ENCODE assay signal across 8 cellular contexts in the genomic region with DNA sequence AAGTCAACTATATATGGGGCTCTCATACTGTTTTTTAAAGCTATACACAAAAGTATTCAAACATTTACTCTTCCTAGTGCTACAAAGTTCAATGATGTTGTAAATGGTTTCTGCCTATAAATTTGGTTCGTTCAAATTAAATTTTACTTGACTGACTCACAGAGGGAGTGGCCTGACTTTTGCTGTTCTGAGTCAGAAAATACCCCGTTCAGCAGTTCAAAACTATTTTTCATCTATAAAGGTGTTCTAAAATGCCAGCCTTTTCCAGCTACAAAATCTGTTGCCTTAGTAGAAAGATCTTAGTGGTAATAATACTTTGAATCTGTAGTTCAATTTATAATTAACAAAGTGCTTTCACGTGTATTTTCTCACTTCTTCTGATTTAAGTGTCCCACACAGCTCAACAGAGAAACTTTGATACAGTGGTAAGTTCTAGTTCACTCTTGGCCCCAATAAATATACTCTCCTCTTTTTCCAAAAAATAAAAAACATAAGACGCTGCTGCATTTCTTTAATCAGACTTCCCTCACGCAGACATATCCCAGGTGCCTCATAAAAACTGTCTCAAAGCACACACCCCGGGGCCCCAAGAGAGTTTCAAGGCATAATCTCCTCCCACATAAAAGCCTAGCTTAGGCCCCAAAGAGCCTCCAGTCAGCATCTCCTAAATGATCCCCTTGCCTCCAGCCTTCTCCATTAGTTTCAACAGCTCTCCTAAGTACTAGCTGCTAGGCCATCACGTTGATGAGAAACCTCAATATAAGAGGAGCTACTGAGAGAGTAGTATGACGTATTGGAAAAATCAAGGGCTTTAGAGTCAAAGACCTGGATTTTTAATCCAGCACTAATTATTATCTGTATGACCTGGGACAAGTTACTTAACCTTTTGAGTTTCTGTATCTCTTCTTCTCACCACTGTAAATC. TPM values are rescaled to one million over a fixed set of nuclear protein-coding genes. Genes with fewer than 3 reads are reported as not detected.
A peak's percentile ranks its signal among the peaks of the same experiment; 100 is the strongest.
DNase-seq lines count a peak whose midpoint lies in the region; ATAC-seq, FAIRE-seq and TF ChIP-seq lines count a peak whose summit lies in the region.

No MANE protein-coding gene starts in this region.

- H3K9me3 ChIP-seq in RWPE2 (ENCODE audit: severe bottlenecking) (no peaks in the 10 kb centered on the region), duodenal mucosa (ENCODE audit: control insufficient read depth in 1 of 2, low read length in 2 of 2) (no peaks in the 10 kb centered on the region), pancreas (no peaks in the 10 kb centered on the region)

- H3K36me3 ChIP-seq in RWPE2 (ENCODE audit: low read depth) (peaks cover 18% of the 10 kb centered on the region), duodenal mucosa (ENCODE audit: control insufficient read depth in 1 of 2, insufficient read depth in 2 of 2, low read length in 2 of 2) (no peaks in the 10 kb centered on the region), pancreas (no peaks in the 10 kb centered on the region)

- intact Hi-C loops in pancreas (cut with DNase I): no loop called here

- no peak for TF ChIP-seq CTCF in RWPE2 (IDR thresholded peaks at IDR 0.05; ENCODE audit: poor library complexity, severe bottlenecking)
- TF ChIP-seq CTCF in pancreas (IDR thresholded peaks at IDR 0.05): no peak
- TF ChIP-seq CTCF in GM13977 (IDR thresholded peaks at IDR 0.05; ENCODE audit: extremely low read depth, insufficient read depth, missing control alignments): no peak

- H3K4me3 ChIP-seq in RWPE2 (ENCODE audit: severe bottlenecking): peak overlapping the region; percentile 7
- H3K4me3 ChIP-seq in duodenal mucosa (ENCODE audit: low read depth in 1 of 2, low read length in 2 of 2): peak overlapping the region; percentile 29 to 98
- peak overlapping the region in 1 of 4 donors; percentile 62 for H3K4me3 ChIP-seq in pancreas

- 12 to 13% methylated on average over 8 of the region's 8 CpGs for WGBS in pancreas, 2 donors

- DNase-seq in DMS79 treated with DMSO at 0.1 percent for 48 hours (lab: John Stamatoyannopoulos, UW) (peak; percentile 35), DMS79 (lab: John Stamatoyannopoulos, UW) (no peak), RWPE2 (ENCODE audit: low spot score) (no peak), pancreas (no peak), GM13977 (ENCODE audit: low spot score) (no peak), NCI-H1930 (lab: John Stamatoyannopoulos, UW) (no peak), mesenteric fat pad (ENCODE audit: low spot score) (no peak)

- H3K27ac ChIP-seq in RWPE2 (ENCODE audit: poor library complexity, severe bottlenecking): peak overlapping the region; percentile 95
- peak overlapping the region; percentile 67 for H3K27ac ChIP-seq in duodenal mucosa (ENCODE audit: low read depth, low read length)
- peak overlapping the region in 2 of 4 donors; percentile 62 to 91 for H3K27ac ChIP-seq in pancreas

- FAIRE-seq in pancreas (lab: Jason Lieb, UNC): peak; percentile 74

- ATAC-seq in RWPE2 (ENCODE audit: low read depth) (peak; percentile 40), pancreas (no peak)

- H3K4me1 ChIP-seq in RWPE2 (ENCODE audit: insufficient read depth, poor library complexity, severe bottlenecking) (peaks cover 69% of the 10 kb centered on the region), duodenal mucosa (ENCODE audit: control insufficient read depth in 1 of 2, insufficient read depth in 2 of 2, low read length in 2 of 2) (peaks cover 75 to 76% of the 10 kb centered on the region in 2 donors), pancreas (peaks cover 45 to 78% (median 76%) of the 10 kb centered on the region in 3 donors)

- peak overlapping the region; percentile 29 to 69 for H3K9ac ChIP-seq in duodenal mucosa (ENCODE audit: low read depth in 1 of 2, low read length in 2 of 2)

- no peaks in the 10 kb centered on the region for H3K27me3 ChIP-seq in RWPE2 (ENCODE audit: insufficient read depth, poor library complexity, severe bottlenecking)
- H3K27me3 ChIP-seq in duodenal mucosa (ENCODE audit: control insufficient read depth in 1 of 2, insufficient read depth in 2 of 2, low read length in 2 of 2): no peaks in the 10 kb centered on the region
- H3K27me3 ChIP-seq in pancreas: no peaks in the 10 kb centered on the region

- in situ Hi-C loops in GM13977 (cut with MboI; ENCODE audit: low pct_unique_long_range_greater_than_20kb, low sequenced_read_pairs, unreplicated experiment): no loop called here

RNA-seq across cellular contexts. Expression of a gene that starts 3.2 kb away (rescaled TPM):
- total RNA-seq in pancreas (100 to 1,000 TPM in 2 of 6 donors, 10 to 100 TPM in 4; 58.1 to 137 (median 90.8) TPM), mesenteric fat pad (472 TPM)
- 10 to 100 TPM; 37.7 to 42.1 TPM for polyA plus RNA-seq in pancreas
